12 cellular contexts compared by ENCODE assay signal in the genomic region with DNA sequence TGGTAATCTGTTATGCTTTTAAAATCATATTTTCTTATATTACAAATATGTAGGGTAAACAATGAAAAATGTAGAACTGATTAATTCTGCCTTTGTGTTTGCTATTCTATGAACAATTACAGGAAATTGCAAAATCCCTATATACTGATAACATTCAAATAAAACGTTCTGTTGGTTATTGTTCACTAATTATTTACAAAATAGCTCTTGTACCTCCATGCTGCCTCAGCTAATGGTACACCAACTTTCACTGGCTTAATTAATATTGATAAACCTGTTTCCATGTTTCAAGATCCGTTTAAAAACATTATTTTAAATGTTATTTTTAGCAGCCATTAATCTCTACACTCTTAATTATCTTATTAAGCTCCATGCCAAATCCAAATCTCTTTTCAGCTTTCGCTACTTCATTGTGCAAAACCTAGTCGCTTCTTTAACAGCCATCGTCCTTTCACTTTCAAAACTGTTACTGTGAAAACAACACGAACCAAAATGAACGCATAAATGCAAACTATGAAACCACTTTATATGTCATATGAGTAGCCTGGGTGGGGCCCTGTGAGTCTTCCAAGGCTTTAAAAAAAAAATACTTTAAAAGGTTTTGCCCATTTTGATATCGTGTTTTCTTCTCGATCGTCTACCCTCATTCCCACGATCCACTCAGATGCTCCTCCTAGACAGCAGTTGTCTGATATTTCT.
DNase-seq lines count a peak whose midpoint lies in the region; ATAC-seq and TF ChIP-seq lines count a peak whose summit lies in the region.
"Had no signal": no experiment of that assay in that cellular context is flagged by ENCODE, and none has a peak within 500 bp of the region (broad histone marks: within the 10 kb centered on the region; RNA-seq: fewer than 3 reads in every experiment).

No MANE protein-coding gene starts in this region.

- peak overlapping the region; percentile 40 to 78 (median 61) for H3K4me3 ChIP-seq in dorsolateral prefrontal cortex

- intact Hi-C loops in dorsolateral prefrontal cortex (cut with DNase I) = loop anchor here (5.0 to 10.0 kb wide), 3 partner anchors 82 to 465 kb away; no protein-coding TSS in a partner anchor

- ATAC-seq in GM18909 (IDR thresholded peaks at IDR 0.05; ENCODE audit: poor library complexity, unreplicated experiment) (no peak), GM21367 (IDR thresholded peaks at IDR 0.05; ENCODE audit: unreplicated experiment) (no peak), HG03378 (IDR thresholded peaks at IDR 0.05; ENCODE audit: unreplicated experiment) (no peak)
- ATAC-seq: stimulated activated naive CD8-positive, alpha-beta T cell treated with anti-CD3 and anti-CD28 coated beads, Interleukin-15, Interleukin-2, amounts not matched to agents 100 U/mL and 50 U/mL, for 24 hours had no signal

- DNase-seq in DMS79 (lab: John Stamatoyannopoulos, UW) (peak; percentile 25), NCI-H774 (lab: John Stamatoyannopoulos, UW) (peak; percentile 39), dorsolateral prefrontal cortex (no peak), pons (ENCODE audit: low spot score) (peak; percentile 81), ACHN (no peak)
- DNase-seq: activated CD4-positive, alpha-beta T cell treated with anti-CD3 and anti-CD28 coated beads for 4 hours; H7; stimulated activated naive CD8-positive, alpha-beta T cell treated with anti-CD3 and anti-CD28 coated beads, Interleukin-15, Interleukin-2, amounts not matched to agents 100 U/mL and 50 U/mL, for 24 hours had no signal

- in situ Hi-C loops in ACHN (cut with HindIII; ENCODE audit: low pct_ligation_motif_present, low pct_unique_long_range_greater_than_20kb, low sequenced_read_pairs) = no loop called here

- no peaks in the 10 kb centered on the region for H3K27me3 ChIP-seq in dorsolateral prefrontal cortex
- H3K27me3 ChIP-seq: neutrophil had no signal

- peak overlapping the region; percentile 38 to 98 (median 95) for H3K27ac ChIP-seq in dorsolateral prefrontal cortex
- H3K27ac ChIP-seq: neutrophil had no signal

- peak in 2 of 56 donors; percentile 1 to 25 for TF ChIP-seq CTCF in dorsolateral prefrontal cortex (IDR thresholded peaks at IDR 0.05 in 54 of 56, conservative IDR thresholded peaks at IDR 0.05 in 2 of 56; ENCODE audit: low read depth in 1 of 56, partially characterized antibody in 56 of 56)

Comparison
In these comparisons a context has a peak if more than half of its experiments do, and no peak if none do; other contexts are left out.
1. DNase-seq: peak in DMS79 (single experiment), NCI-H774 (single experiment) and pons (single experiment); none in dorsolateral prefrontal cortex (0 of 10) and ACHN (single experiment).